Comparison of ENCODE assay signal across 10 cellular contexts in genomic region chr9:105500108-105500766, GRCh38. TPM values are rescaled to one million over a fixed set of nuclear protein-coding genes. Genes with fewer than 3 reads are reported as not detected.
DNase-seq lines count a peak whose midpoint lies in the region; ATAC-seq and TF ChIP-seq lines count a peak whose summit lies in the region.
"Had no signal": no experiment of that assay in that cellular context is flagged by ENCODE, and none has a peak within 500 bp of the region (broad histone marks: within the 10 kb centered on the region; RNA-seq: fewer than 3 reads in every experiment).

No MANE protein-coding gene starts in this region.

- ATAC-seq in GM18508 (IDR thresholded peaks at IDR 0.05; ENCODE audit: insufficient read depth, unreplicated experiment) (peak; percentile 90), GM21723 (IDR thresholded peaks at IDR 0.05; ENCODE audit: unreplicated experiment) (peak; percentile 90), HG03469 (IDR thresholded peaks at IDR 0.05; ENCODE audit: unreplicated experiment) (peak; percentile 81)

- H3K36me3 ChIP-seq in ovary, result no peaks in the 10 kb centered on the region

- intact Hi-C loops in ovary (cut with DNase I), result no loop called here

- no peak overlapping the region for H3K27ac ChIP-seq in ovary

- no peak for TF ChIP-seq CTCF in ovary (IDR thresholded peaks at IDR 0.05)

- no peak overlapping the region for H3K4me3 ChIP-seq in ovary

- no peaks in the 10 kb centered on the region for H3K9me3 ChIP-seq in ovary

- DNase-seq in glomerular visceral epithelial cell (ENCODE audit: extremely low spot score), result peak; percentile 46
- DNase-seq in islet precursor cell, result no peak
- no peak for DNase-seq in activated gamma-delta T cell (lab: John Stamatoyannopoulos, UW)
- DNase-seq in HCEC 1CT, result no peak
- DNase-seq in ovary, result no peak
- DNase-seq: GDM1, NCI-H146 had no signal

- no peaks in the 10 kb centered on the region for H3K4me1 ChIP-seq in ovary (ENCODE audit: insufficient read depth)

- 71 to 85% (median 76%) methylated on average over 2 of the region's 2 CpGs for WGBS in ovary, 3 donors

- TF ChIP-seq EP300 in ovary (IDR thresholded peaks at IDR 0.05), result no peak

- no peak for TF ChIP-seq POLR2A in ovary (IDR thresholded peaks at IDR 0.05)

- no peaks in the 10 kb centered on the region for H3K27me3 ChIP-seq in ovary

RNA-seq across cellular contexts. Expression of gene FSD1L, which starts 52.4 kb away (rescaled TPM):
- total RNA-seq in ovary, result 1 to 10 TPM; 2.6 to 7.6 (median 4.7) TPM
- polyA plus RNA-seq in ovary, result 1 to 10 TPM; 1.4 to 1.8 TPM

RNA-seq across cellular contexts. Expression of gene FKTN, which starts 57.7 kb away (rescaled TPM):
- total RNA-seq in ovary, result 10 to 100 TPM in 6 of 7 donors, 1 to 10 TPM in 1; 9.7 to 19.5 (median 14.3) TPM
- 1 to 10 TPM; 3.8 to 9.9 TPM for polyA plus RNA-seq in ovary
